8 cellular contexts compared by ENCODE assay signal in genomic region chr19:53103141-53103902, GRCh38. TPM values are rescaled to one million over a fixed set of nuclear protein-coding genes. Genes with fewer than 3 reads are reported as not detected.
DNase-seq lines count a peak whose midpoint lies in the region; ATAC-seq and TF ChIP-seq lines count a peak whose summit lies in the region.

Gene ZNF160, minus strand, starts transcription at chr19:53103422. Its CDS starts 17,146 bp downstream, at chr19:53086276.

- ATAC-seq in HG02884 (IDR thresholded peaks at IDR 0.05; ENCODE audit: unreplicated experiment) = peak; percentile 91
- ATAC-seq in right cardiac atrium = peak; percentile 99 to 100

- intact Hi-C loops in ascending aorta (cut with DNase I) = loop anchor here (1.0 to 10.0 kb wide), 12 partner anchors 56 to 1079 kb away; partner anchors contain the start of genes ZNF320, ZNF347, ZNF525 and ZNF611
- intact Hi-C loops in right cardiac atrium (cut with DNase I) = no loop called here
- intact Hi-C loops in uterus (cut with DNase I; ENCODE audit: low total_unique reads) = no loop called here

- H3K27me3 Mint-ChIP-seq in T-helper 2 cell treated with Interferon-gamma antibody and Interleukin-4, amounts not matched to agents 5 μg/mL and 100 μg/mL, for 36 hours (ENCODE audit: low read depth) = no peaks in the 10 kb centered on the region

- peak; percentile 88 for TF ChIP-seq POLR2A in GM15510 (IDR thresholded peaks at IDR 0.05; ENCODE audit: borderline replicate concordance, extremely low read depth, insufficient read length)
- peak; percentile 77 to 84 for TF ChIP-seq POLR2A in uterus (IDR thresholded peaks at IDR 0.05)

- peak within 1 kb of the TSS; percentile 91 for H3K27ac Mint-ChIP-seq in T-helper 2 cell treated with Interferon-gamma antibody and Interleukin-4, amounts not matched to agents 5 μg/mL and 100 μg/mL, for 36 hours

- H3K4me3 ChIP-seq in ascending aorta (peak within 1 kb of the TSS; percentile 69 to 76), right cardiac atrium (ENCODE audit: low read length) (peak within 1 kb of the TSS; percentile 78), uterus (peak within 1 kb of the TSS; percentile 70 to 73)

- H3K9me3 Mint-ChIP-seq in T-helper 2 cell treated with Interferon-gamma antibody and Interleukin-4, amounts not matched to agents 5 μg/mL and 100 μg/mL, for 36 hours = peaks cover 29% of the 10 kb centered on the region

- DNase-seq in NCI-H187 (lab: John Stamatoyannopoulos, UW) (peak; percentile 95 to 96), ascending aorta (ENCODE audit: low spot score in 2 of 2) (peak; percentile 92 to 99), right cardiac atrium (peak; percentile 99 to 100 (median 99)), pulmonary artery endothelial cell (ENCODE audit: low read depth, low spot score) (peak; percentile 82), uterus (peak; percentile 98 to 99)
- DNase-seq in T-helper 2 cell treated with Interferon-gamma antibody and Interleukin-4, amounts not matched to agents 5 μg/mL and 100 μg/mL, for 36 hours (ENCODE audit: low spot score) = peak; percentile 97

- peaks cover 38% of the 10 kb centered on the region for H3K36me3 Mint-ChIP-seq in T-helper 2 cell treated with Interferon-gamma antibody and Interleukin-4, amounts not matched to agents 5 μg/mL and 100 μg/mL, for 36 hours (ENCODE audit: low read depth)

- peaks cover 2 to 6% of the 10 kb centered on the region in 2 donors for H3K9me3 ChIP-seq in ascending aorta
- H3K9me3 ChIP-seq in right cardiac atrium (ENCODE audit: control insufficient read depth, low read length) = no peaks in the 10 kb centered on the region
- H3K9me3 ChIP-seq in uterus = no peaks in the 10 kb centered on the region

- TF ChIP-seq CTCF in ascending aorta (IDR thresholded peaks at IDR 0.05) (no peak), uterus (IDR thresholded peaks at IDR 0.05) (no peak)

- H3K27me3 ChIP-seq in ascending aorta (no peaks in the 10 kb centered on the region), right cardiac atrium (ENCODE audit: control insufficient read depth, insufficient read depth) (no peaks in the 10 kb centered on the region), uterus (no peaks in the 10 kb centered on the region)

- peaks cover 3 to 13% of the 10 kb centered on the region in 2 donors for H3K4me1 ChIP-seq in ascending aorta
- H3K4me1 ChIP-seq in right cardiac atrium (ENCODE audit: control insufficient read depth, insufficient read depth, low read length) = peaks cover 4% of the 10 kb centered on the region
- peaks cover 0 to 2% of the 10 kb centered on the region in 2 donors for H3K4me1 ChIP-seq in uterus

- peaks cover 14% of the 10 kb centered on the region for H3K4me1 Mint-ChIP-seq in T-helper 2 cell treated with Interferon-gamma antibody and Interleukin-4, amounts not matched to agents 5 μg/mL and 100 μg/mL, for 36 hours (ENCODE audit: low read depth)

- peak within 1 kb of the TSS; percentile 89 for H3K4me3 Mint-ChIP-seq in T-helper 2 cell treated with Interferon-gamma antibody and Interleukin-4, amounts not matched to agents 5 μg/mL and 100 μg/mL, for 36 hours

- H3K36me3 ChIP-seq in ascending aorta (peaks cover 0 to 10% of the 10 kb centered on the region in 2 donors), uterus (no peaks in the 10 kb centered on the region)

- H3K27ac ChIP-seq in ascending aorta (peak within 1 kb of the TSS; percentile 87 to 89), right cardiac atrium (ENCODE audit: low read length) (peak within 1 kb of the TSS; percentile 78), uterus (peak within 1 kb of the TSS; percentile 80 to 87)

- WGBS in right cardiac atrium = 2% methylated on average over 60 of the region's 60 CpGs

RNA-seq across cellular contexts. Expression of gene ZNF160, which starts in this region (rescaled TPM):
- total RNA-seq in ascending aorta (124 TPM), right cardiac atrium (10 to 100 TPM; 15.9 to 23.1 (median 18.1) TPM), pulmonary artery endothelial cell (15.1 and 21.7 TPM in 2 replicates), uterus (10 to 100 TPM; 10.9 to 75.3 (median 52.1) TPM)
- 17.7 TPM for polyA plus RNA-seq in right cardiac atrium

Comparison
In these comparisons a context has a peak if more than half of its experiments do, and no peak if none do; other contexts are left out.
1. Peak in every context shown above with its lines: DNase-seq, ATAC-seq, H3K4me3 ChIP-seq and H3K27ac ChIP-seq.